ENCODE assay signal across 22 cellular contexts in genomic region chr2:42823744-42824453, GRCh38. TPM values are rescaled to one million over a fixed set of nuclear protein-coding genes. Genes with fewer than 3 reads are reported as not detected.
"Had no signal": no experiment of that assay in that cellular context is flagged by ENCODE, and none has a peak within 500 bp of the region (broad histone marks: within the 10 kb centered on the region; RNA-seq: fewer than 3 reads in every experiment).

No MANE protein-coding gene starts in this region.

- DNase-seq: activated CD8-positive, alpha-beta memory T cell treated with anti-CD3 and anti-CD28 coated beads, Interleukin-2, amount 50 U/mL, for 48 hours; activated naive CD4-positive, alpha-beta T cell; activated T-cell treated with anti-CD3 and anti-CD28 coated beads, Interleukin-2, amount 50 U/mL, for 4 hours; colonic mucosa; dorsolateral prefrontal cortex; effector memory CD8-positive, alpha-beta T cell; left colon; naive thymus-derived CD4-positive, alpha-beta T cell; occipital lobe; posterior cingulate gyrus; retina; stimulated activated CD4-positive, alpha-beta T cell treated with anti-CD3 and anti-CD28 coated beads, Interleukin-4, amount 100 ng/mL, for 1 hour; stimulated activated naive CD4-positive, alpha-beta T cell treated with Interleukin-2 at 50 U/mL for 16 hours; T-helper 9 cell had no signal

- H3K36me3 ChIP-seq: adrenal gland, ascending aorta, breast epithelium, colonic mucosa, esophagus muscularis mucosa, thoracic aorta had no signal

- H3K27ac ChIP-seq: adrenal gland, ascending aorta, breast epithelium, colonic mucosa, dorsolateral prefrontal cortex, thoracic aorta had no signal

- H3K9me3 ChIP-seq: adrenal gland, ascending aorta, breast epithelium, colonic mucosa, esophagus muscularis mucosa, thoracic aorta had no signal

- ATAC-seq: activated T-cell treated with anti-CD3 and anti-CD28 coated beads, Interleukin-2, amount 50 U/mL, for 4 hours; effector memory CD8-positive, alpha-beta T cell; left colon; naive thymus-derived CD4-positive, alpha-beta T cell; WTC11 had no signal

- H3K4me3 ChIP-seq: adrenal gland, ascending aorta, breast epithelium, colonic mucosa, dorsolateral prefrontal cortex, esophagus muscularis mucosa, lung, thoracic aorta had no signal

- H3K27me3 ChIP-seq: adrenal gland, ascending aorta, breast epithelium, colonic mucosa, dorsolateral prefrontal cortex, esophagus muscularis mucosa had no signal

RNA-seq across cellular contexts. Expression of gene HAAO, which starts 31.5 kb away (rescaled TPM):
- total RNA-seq: glomerular endothelial cell had no signal

RNA-seq across cellular contexts. Expression of gene OXER1, which starts 60.0 kb away (rescaled TPM):
- total RNA-seq: glomerular endothelial cell, occipital lobe had no signal
